ENCODE assay signal across 8 cellular contexts in the genomic region with DNA sequence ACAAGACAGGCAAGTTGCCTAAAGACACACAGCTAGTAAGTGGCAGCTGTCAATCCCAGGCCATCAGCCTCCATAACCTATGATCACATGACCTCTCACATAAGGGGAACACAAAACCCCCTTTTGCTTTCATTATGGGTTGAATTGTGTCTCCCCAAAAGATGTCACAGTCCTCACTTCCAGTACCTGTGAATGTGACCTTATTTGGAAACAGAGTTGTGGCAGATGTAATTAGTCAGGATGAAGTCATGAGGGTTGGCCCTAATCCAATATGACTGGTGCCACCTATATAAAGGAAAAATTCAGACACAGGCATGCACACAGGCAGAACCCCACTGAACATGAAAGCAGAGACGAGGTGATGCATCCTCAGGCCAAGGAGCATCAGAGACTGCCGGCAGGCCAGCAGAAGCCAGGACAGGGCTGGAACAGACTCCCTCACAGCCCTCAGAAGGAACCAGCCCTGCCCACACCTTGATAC. TPM values are rescaled to one million over a fixed set of nuclear protein-coding genes. Genes with fewer than 3 reads are reported as not detected.
DNase-seq lines count a peak whose midpoint lies in the region; ATAC-seq and TF ChIP-seq lines count a peak whose summit lies in the region.

No MANE protein-coding gene starts in this region.

- H3K36me3 ChIP-seq in fibroblast of lung (ENCODE audit: control insufficient read depth, insufficient read depth, low read length) = no peaks in the 10 kb centered on the region
- H3K36me3 ChIP-seq in transverse colon = no peaks in the 10 kb centered on the region

- 74% methylated on average over 2 of the region's 2 CpGs; no CpG with 5 or more reads in 1 of the 2 donors for WGBS in transverse colon (ENCODE audit: low coverage in 1 of 2), 2 donors

- H3K27ac ChIP-seq in fibroblast of lung (ENCODE audit: insufficient read depth, low read length) = no peak overlapping the region
- peak overlapping the region; percentile 54 to 66 (median 64) for H3K27ac ChIP-seq in transverse colon

- TF ChIP-seq CTCF in fibroblast of lung (conservative IDR thresholded peaks at IDR 0.05 in 1 of 2, IDR thresholded peaks at IDR 0.05 in 1 of 2; ENCODE audit: low read depth in 1 of 2, low read length in 2 of 2) (no peak), transverse colon (IDR thresholded peaks at IDR 0.05) (no peak)

- H3K9me3 ChIP-seq in fibroblast of lung (ENCODE audit: control insufficient read depth, insufficient read depth, low read depth, low read length) = no peaks in the 10 kb centered on the region
- H3K9me3 ChIP-seq in transverse colon = no peaks in the 10 kb centered on the region

- TF ChIP-seq POLR2A in transverse colon (IDR thresholded peaks at IDR 0.05) = no peak

- H3K4me3 ChIP-seq in fibroblast of lung (replicated peaks in 1 of 4; ENCODE audit: control extremely low read depth in 1 of 4, insufficient read depth in 1 of 4, low read depth in 3 of 4, low read length in 4 of 4) = no peak overlapping the region
- no peak overlapping the region for H3K4me3 ChIP-seq in transverse colon

- H3K27me3 ChIP-seq in fibroblast of lung (ENCODE audit: control insufficient read depth, insufficient read depth, low read length) (no peaks in the 10 kb centered on the region), transverse colon (no peaks in the 10 kb centered on the region)

- H4K20me1 ChIP-seq in fibroblast of lung (ENCODE audit: control insufficient read depth, extremely low read depth, insufficient read depth, low read length) = no peaks in the 10 kb centered on the region

- H2AFZ ChIP-seq in fibroblast of lung (ENCODE audit: low read length) = no peak overlapping the region

- H3K9ac ChIP-seq in fibroblast of lung (ENCODE audit: insufficient read depth, low read length) = no peak overlapping the region

- DNase-seq in EL (peak; percentile 70), M059J (ENCODE audit: low read depth) (peak; percentile 93), fibroblast of lung (ENCODE audit: low read depth in 2 of 2) (peak; percentile 27 to 66), transverse colon (no peak), NCI-H2227 (lab: John Stamatoyannopoulos, UW; ENCODE audit: unreplicated experiment) (no peak)
- DNase-seq in activated CD4-positive, alpha-beta T cell treated with anti-CD3 and anti-CD28 coated beads, Interleukin-2, amount 50 U/mL, for 4 hours = peak; percentile 20 to 34

- no peak for TF ChIP-seq EP300 in transverse colon (IDR thresholded peaks at IDR 0.05; ENCODE audit: low read depth)

- H3K79me2 ChIP-seq in fibroblast of lung (ENCODE audit: control insufficient read depth, insufficient read depth, low read length) = no peaks in the 10 kb centered on the region

- H3K4me1 ChIP-seq in fibroblast of lung (ENCODE audit: control insufficient read depth, extremely low read depth, insufficient read depth, low read length) (peaks cover 21% of the 10 kb centered on the region), transverse colon (peaks cover 16 to 48% (median 21%) of the 10 kb centered on the region in 4 donors)

- intact Hi-C loops in transverse colon (cut with DNase I; ENCODE audit: low total_unique reads) = no loop called here

- no peak for ATAC-seq in HG03108 (IDR thresholded peaks at IDR 0.05; ENCODE audit: unreplicated experiment)
- ATAC-seq in HG02970 (IDR thresholded peaks at IDR 0.05; ENCODE audit: low FRiP score, unreplicated experiment) = no peak

- no peak overlapping the region for H3K4me2 ChIP-seq in fibroblast of lung (ENCODE audit: extremely low read depth, insufficient read depth, low read length)

- in situ Hi-C loops in transverse colon (cut with MboI; ENCODE audit: low pct_ligation_motif_present in 1 of 4, low pct_unique_long_range_greater_than_20kb in 1 of 4, low sequenced_read_pairs in 3 of 4) = no loop called here

RNA-seq across cellular contexts. Expression of gene GFOD1, which starts 33.6 kb away (rescaled TPM):
- 4.3 and 4.7 TPM in 2 replicates for total RNA-seq in M059J (2014; rRNA removed; shearing (Covaris generic))
- total RNA-seq in fibroblast of lung (15.4 and 25.3 TPM in 2 replicates), transverse colon (10 to 100 TPM in 3 of 4 donors, 1 to 10 TPM in 1; 8.4 to 36.7 (median 19.9) TPM)
- polyA plus RNA-seq in fibroblast of lung = 10.5 and 11.2 TPM in 2 replicates
- polyA plus RNA-seq in fibroblast of lung (2012) = 7.1 and 8.6 TPM in 2 replicates
- 8.8 and 15.7 TPM in 2 replicates for polyA minus RNA-seq in fibroblast of lung (ENCODE audit: low replicate concordance)

Comparison
In these comparisons a context has a peak if more than half of its experiments do, and no peak if none do; other contexts are left out.
1. DNase-seq: peak in EL (single experiment), M059J (single experiment), activated CD4-positive, alpha-beta T cell treated with anti-CD3 and anti-CD28 coated beads, Interleukin-2, amount 50 U/mL, for 4 hours (2 of 2) and fibroblast of lung (2 of 2); none in transverse colon (single experiment) and NCI-H2227 (single experiment).